ENCODE assay signal across 20 cellular contexts in genomic region chr2:44351676-44352075, GRCh38. TPM values are rescaled to one million over a fixed set of nuclear protein-coding genes. Genes with fewer than 3 reads are reported as not detected.
DNase-seq lines count a peak whose midpoint lies in the region; ATAC-seq and TF ChIP-seq lines count a peak whose summit lies in the region.
"Had no signal": no experiment of that assay in that cellular context is flagged by ENCODE, and none has a peak within 500 bp of the region (broad histone marks: within the 10 kb centered on the region; RNA-seq: fewer than 3 reads in every experiment).

No MANE protein-coding gene starts in this region.

- CTCF ChIA-PET in AG04450 (lab: Charles Lee): interaction anchor here (0.7 to 2.2 kb wide), 5 partner anchors 10 to 307 kb away, joined by 3 to 11 read pairs (median 5); partner anchors contain the start of genes CAMKMT and PREPL
- CTCF ChIA-PET in WTC11 (lab: Charles Lee): interaction anchor here (1.1 to 1.8 kb wide), 4 partner anchors 9 to 107 kb away, joined by 3 to 6 read pairs (median 4); partner anchors contain the start of genes CAMKMT and PREPL

- H3K27me3 Mint-ChIP-seq in WTC11 (ENCODE audit: low read depth): no peaks in the 10 kb centered on the region
- no peaks in the 10 kb centered on the region for H3K27me3 Mint-ChIP-seq in progenitor cell of endocrine pancreas
- H3K27me3 Mint-ChIP-seq: dendritic cell treated with granulocyte-macrophage colony-stimulating factor and Interleukin-4, amounts not matched to agents 40 ng/mL and 50 ng/mL, for 4 days; naive B cell had no signal

- WGBS in suprapubic skin: 98% methylated on average over 2 of the region's 2 CpGs

- no peaks in the 10 kb centered on the region for H3K9me3 ChIP-seq in AG04450 (ENCODE audit: control insufficient read depth, insufficient read depth, low read length)
- no peaks in the 10 kb centered on the region for H3K9me3 ChIP-seq in suprapubic skin

- H3K27me3 ChIP-seq in AG04450 (ENCODE audit: control insufficient read depth, insufficient read depth, low read length): no peaks in the 10 kb centered on the region
- no peaks in the 10 kb centered on the region for H3K27me3 ChIP-seq in suprapubic skin

- no peak overlapping the region for H3K4me3 ChIP-seq in AG04450 (ENCODE audit: low read depth, low read length)
- H3K4me3 ChIP-seq in fibroblast of villous mesenchyme (ENCODE audit: low read depth, low read length): no peak overlapping the region
- no peak overlapping the region for H3K4me3 ChIP-seq in suprapubic skin
- H3K4me3 ChIP-seq: lung had no signal

- H3K4me1 Mint-ChIP-seq in WTC11 (peaks cover 17% of the 10 kb centered on the region), progenitor cell of endocrine pancreas (ENCODE audit: low read depth) (no peaks in the 10 kb centered on the region)

- H3K4me3 Mint-ChIP-seq in WTC11 (no peak overlapping the region), progenitor cell of endocrine pancreas (ENCODE audit: low read depth) (no peak overlapping the region)
- H3K4me3 Mint-ChIP-seq: CD8-positive, alpha-beta memory T cell; dendritic cell treated with granulocyte-macrophage colony-stimulating factor and Interleukin-4, amounts not matched to agents 40 ng/mL and 50 ng/mL, for 4 days; naive B cell had no signal

- DNase-seq in AG04450 (ENCODE audit: low read depth, low spot score) (no peak), WTC11 (ENCODE audit: low spot score) (no peak), fibroblast of villous mesenchyme (ENCODE audit: low read depth) (peak; percentile 70), progenitor cell of endocrine pancreas (ENCODE audit: low spot score, unreplicated experiment) (no peak), NCI-H1092 treated with DMSO at 0.1 percent for 48 hours (lab: John Stamatoyannopoulos, UW) (no peak), suprapubic skin (ENCODE audit: low spot score in 2 of 2) (no peak)
- DNase-seq: activated CD4-positive, alpha-beta T cell treated with anti-CD3 and anti-CD28 coated beads, Interleukin-2, amount 50 U/mL, for 1 hour; activated naive CD4-positive, alpha-beta T cell treated with Interleukin-2 at 50 U/mL for 16 hours; CD8-positive, alpha-beta memory T cell; glutamatergic neuron; MM.1S; naive B cell; NCI-H2029 treated with DMSO at 0.1 percent for 48 hours; NCI-H510A; SHP77; T-helper 1 cell had no signal

- H3K27ac ChIP-seq in AG04450 (ENCODE audit: low read depth, low read length) (peak overlapping the region; percentile 63), suprapubic skin (no peak overlapping the region)

- H3K9me3 Mint-ChIP-seq in WTC11: no peaks in the 10 kb centered on the region
- H3K9me3 Mint-ChIP-seq in progenitor cell of endocrine pancreas (ENCODE audit: low read depth): no peaks in the 10 kb centered on the region
- H3K9me3 Mint-ChIP-seq: CD8-positive, alpha-beta memory T cell; dendritic cell treated with granulocyte-macrophage colony-stimulating factor and Interleukin-4, amounts not matched to agents 40 ng/mL and 50 ng/mL, for 4 days; naive B cell had no signal

- H3K36me3 ChIP-seq in suprapubic skin: no peaks in the 10 kb centered on the region

- peaks cover 7% of the 10 kb centered on the region for H3K4me1 ChIP-seq in suprapubic skin

- POLR2A ChIA-PET in AG04450 (lab: Yijun Ruan, JAX): interaction anchor here (0.5 to 2.6 kb wide), 2 partner anchors 10 to 36 kb away, joined by 5 to 15 read pairs; partner anchors contain the start of genes CAMKMT and PREPL
- POLR2A ChIA-PET in WTC11 (lab: Charles Lee): interaction anchor here (0.7 to 1.8 kb wide), 2 partner anchors 10 to 407 kb away, joined by 5 to 9 read pairs; partner anchors contain the start of genes CAMKMT and PREPL

- TF ChIP-seq EP300 in suprapubic skin (IDR thresholded peaks at IDR 0.05): no peak

- no peaks in the 10 kb centered on the region for H3K36me3 Mint-ChIP-seq in WTC11
- peaks cover 4% of the 10 kb centered on the region for H3K36me3 Mint-ChIP-seq in progenitor cell of endocrine pancreas (ENCODE audit: insufficient read depth)
- H3K36me3 Mint-ChIP-seq: naive B cell had no signal

- H3K27ac Mint-ChIP-seq in WTC11 (peak overlapping the region; percentile 33; the same call in 1 of the 2 replicates), progenitor cell of endocrine pancreas (peak overlapping the region; percentile 11)
- H3K27ac Mint-ChIP-seq: dendritic cell treated with granulocyte-macrophage colony-stimulating factor and Interleukin-4, amounts not matched to agents 40 ng/mL and 50 ng/mL, for 4 days had no signal

- no peak for TF ChIP-seq POLR2A in suprapubic skin (IDR thresholded peaks at IDR 0.05)

- ATAC-seq in WTC11 (no peak), HG02852 (IDR thresholded peaks at IDR 0.05; ENCODE audit: unreplicated experiment) (no peak), HG02981 (IDR thresholded peaks at IDR 0.05; ENCODE audit: unreplicated experiment) (no peak)

- TF ChIP-seq CTCF in AG04450 (IDR thresholded peaks at IDR 0.05; ENCODE audit: low read depth, low read length) (no peak), WTC11 (IDR thresholded peaks at IDR 0.05) (no peak), fibroblast of villous mesenchyme (IDR thresholded peaks at IDR 0.05; ENCODE audit: insufficient read depth, low read depth, low read length) (no peak), progenitor cell of endocrine pancreas (IDR thresholded peaks at IDR 0.05; ENCODE audit: unreplicated experiment) (no peak), suprapubic skin (IDR thresholded peaks at IDR 0.05) (no peak)

TF ChIP-seq in WTC11, 78 proteins besides CTCF, POLR2A, EP300 and RAD21 (continues in another document):
- TF ChIP-seq SMAD4 (CRISPR knock-in tag; IDR thresholded peaks at IDR 0.05): no peak
- no peak for TF ChIP-seq ATF3 (CRISPR knock-in tag; conservative IDR thresholded peaks at IDR 0.05)
- TF ChIP-seq PRDM15 (CRISPR knock-in tag; IDR thresholded peaks at IDR 0.05): no peak
- no peak for TF ChIP-seq NFE2L1 (CRISPR knock-in tag; IDR thresholded peaks at IDR 0.05)
- TF ChIP-seq STAT6 (CRISPR knock-in tag; conservative IDR thresholded peaks at IDR 0.05; ENCODE audit: low read depth): no peak
- TF ChIP-seq JAZF1 (CRISPR knock-in tag; IDR thresholded peaks at IDR 0.05): no peak
- no peak for TF ChIP-seq CREM (CRISPR knock-in tag; IDR thresholded peaks at IDR 0.05)

RNA-seq across cellular contexts. Expression of gene PREPL, which starts 9.6 kb away (rescaled TPM):
- polyA plus RNA-seq in AG04450 (2011; rRNA removed): 54.6 and 79.6 TPM in 2 replicates
- polyA minus RNA-seq in AG04450 (2011; rRNA and poly(A)+ RNA removed): 29.0 and 52.1 TPM in 2 replicates
- total RNA-seq in WTC11 (2021) (27.6 to 29.3 TPM (median 29.1 TPM) in 3 replicates), fibroblast of villous mesenchyme (30.0 and 68.2 TPM in 2 replicates), progenitor cell of endocrine pancreas (42.6 and 45.6 TPM in 2 replicates), suprapubic skin (10 to 100 TPM; 25.9 to 51.9 (median 32.2) TPM)

RNA-seq across cellular contexts. Expression of gene CAMKMT, which starts 10.1 kb away (rescaled TPM):
- polyA plus RNA-seq in AG04450 (2011; rRNA removed): 8.0 and 10.2 TPM in 2 replicates
- 6.4 and 11.1 TPM in 2 replicates for polyA minus RNA-seq in AG04450 (2011; rRNA and poly(A)+ RNA removed)
- total RNA-seq in WTC11 (2021) (20.3 to 21.3 TPM (median 20.6 TPM) in 3 replicates), fibroblast of villous mesenchyme (8.7 and 9.9 TPM in 2 replicates), progenitor cell of endocrine pancreas (20.3 and 24.1 TPM in 2 replicates), suprapubic skin (10 to 100 TPM in 2 of 4 donors, 1 to 10 TPM in 2; 6.0 to 15.3 (median 10.7) TPM)
